ENCODE assay signal across 17 cellular contexts in the genomic region with DNA sequence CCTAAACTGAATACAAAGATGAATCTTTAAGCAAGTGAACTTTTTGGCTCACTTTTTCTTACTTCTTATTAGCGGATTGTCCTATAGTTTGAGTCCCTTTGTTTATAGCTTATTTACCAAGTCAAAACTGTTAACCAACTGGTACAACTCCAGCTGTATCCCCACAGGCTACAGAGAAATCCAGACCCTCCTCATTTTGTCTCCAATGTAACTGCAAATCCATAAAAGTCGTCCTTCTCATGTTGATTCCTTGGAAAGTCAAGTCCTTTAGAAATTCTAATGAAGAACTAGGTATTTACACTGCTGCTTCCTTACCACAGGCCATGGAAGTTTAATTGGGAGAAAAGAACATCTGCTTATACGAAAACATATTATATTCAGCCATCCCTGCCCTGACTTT.
A peak's percentile ranks its signal among the peaks of the same experiment; 100 is the strongest.
DNase-seq lines count a peak whose midpoint lies in the region; ATAC-seq and TF ChIP-seq lines count a peak whose summit lies in the region.
"Had no signal": no experiment of that assay in that cellular context is flagged by ENCODE, and none has a peak within 500 bp of the region (broad histone marks: within the 10 kb centered on the region; RNA-seq: fewer than 3 reads in every experiment).

No MANE protein-coding gene starts in this region.

- H3K9ac ChIP-seq in DND-41 (ENCODE audit: low read depth, low read length) (no peak overlapping the region), HUES64 (ENCODE audit: low read depth, low read length) (no peak overlapping the region), neural progenitor cell (no peak overlapping the region)
- H3K9ac ChIP-seq: GM23248 had no signal

- H3K27ac Mint-ChIP-seq in neural progenitor cell = no peak overlapping the region
- H3K27ac Mint-ChIP-seq: CD14-positive monocyte; CD8-positive, alpha-beta memory T cell had no signal

- H3K4me2 ChIP-seq in DND-41 (ENCODE audit: insufficient read depth, low read length) = no peak overlapping the region
- H3K4me2 ChIP-seq in neural progenitor cell = no peak overlapping the region

- no peak for DNase-seq in DND-41
- DNase-seq in iPS DF 6.9 (ENCODE audit: low read depth, low spot score) = peak; percentile 4
- no peak for DNase-seq in neural progenitor cell (ENCODE audit: low spot score)
- no peak for DNase-seq in OCI-M1 (lab: John Stamatoyannopoulos, UW)
- no peak for DNase-seq in nucleus accumbens (lab: John Stamatoyannopoulos, UW)
- DNase-seq: Caco-2; CD8-positive, alpha-beta memory T cell; GM23248; IMR-90; KBM-7 had no signal

- peaks cover 12% of the 10 kb centered on the region for H3K4me1 Mint-ChIP-seq in neural progenitor cell
- H3K4me1 Mint-ChIP-seq: CD14-positive monocyte; CD8-positive, alpha-beta memory T cell had no signal

- H3K36me3 ChIP-seq in DND-41 (ENCODE audit: insufficient read depth, low read length) (no peaks in the 10 kb centered on the region), HUES64 (ENCODE audit: insufficient read depth, low read length) (no peaks in the 10 kb centered on the region), iPS DF 6.9 (ENCODE audit: control insufficient read depth, insufficient read depth, low read length) (no peaks in the 10 kb centered on the region), neural progenitor cell (no peaks in the 10 kb centered on the region)
- H3K36me3 ChIP-seq: HAP-1 had no signal

- H3K27me3 Mint-ChIP-seq in neural progenitor cell (ENCODE audit: insufficient read depth, low read depth) = peaks cover 4% of the 10 kb centered on the region
- H3K27me3 Mint-ChIP-seq: CD8-positive, alpha-beta memory T cell had no signal

- no peaks in the 10 kb centered on the region for H3K9me3 Mint-ChIP-seq in neural progenitor cell

- H3K27me3 ChIP-seq in DND-41 (ENCODE audit: insufficient read depth, low read length, poor library complexity) = no peaks in the 10 kb centered on the region
- no peaks in the 10 kb centered on the region for H3K27me3 ChIP-seq in HUES64 (ENCODE audit: insufficient read depth, low read length)
- H3K27me3 ChIP-seq in iPS DF 6.9 (ENCODE audit: control insufficient read depth, insufficient read depth, low read length) = no peaks in the 10 kb centered on the region
- no peaks in the 10 kb centered on the region for H3K27me3 ChIP-seq in neural progenitor cell

- H2AFZ ChIP-seq in DND-41 (ENCODE audit: low read depth, low read length) (0 out of 2 replicates have a peak overlapping the region, but pooled peaks have one; percentile 26), neural progenitor cell (replicated peaks) (peak overlapping the region; percentile 30)
- H2AFZ ChIP-seq: GM23248 had no signal

- no peak overlapping the region for H3K4me3 Mint-ChIP-seq in neural progenitor cell
- H3K4me3 Mint-ChIP-seq: CD14-positive monocyte; CD8-positive, alpha-beta memory T cell had no signal

- no peak for TF ChIP-seq CTCF in DND-41 (IDR thresholded peaks at IDR 0.05; ENCODE audit: borderline replicate concordance, extremely low read depth, low read length, poor library complexity, severe bottlenecking)
- no peak for TF ChIP-seq CTCF in neural progenitor cell (IDR thresholded peaks at IDR 0.05)

- H3K36me3 Mint-ChIP-seq in neural progenitor cell = no peaks in the 10 kb centered on the region
- H3K36me3 Mint-ChIP-seq: CD14-positive monocyte; CD8-positive, alpha-beta memory T cell had no signal

- H3K4me1 ChIP-seq in DND-41 (ENCODE audit: insufficient read depth, low read length) (no peaks in the 10 kb centered on the region), HUES64 (ENCODE audit: insufficient read depth, low read length) (peaks cover 14% of the 10 kb centered on the region), iPS DF 6.9 (ENCODE audit: control insufficient read depth, insufficient read depth, low read length) (0 out of 2 replicates have a peak, but pooled peaks cover 1% of the 10 kb centered on the region), neural progenitor cell (no peaks in the 10 kb centered on the region)
- H3K4me1 ChIP-seq: Caco-2, HAP-1 had no signal

- H3K9me3 ChIP-seq in DND-41 (ENCODE audit: insufficient read depth, low read length, severe bottlenecking) = no peaks in the 10 kb centered on the region
- no peaks in the 10 kb centered on the region for H3K9me3 ChIP-seq in HUES64 (ENCODE audit: insufficient read depth, low read depth, low read length)
- no peaks in the 10 kb centered on the region for H3K9me3 ChIP-seq in iPS DF 6.9 (ENCODE audit: control insufficient read depth, insufficient read depth, low read length)
- H3K9me3 ChIP-seq in neural progenitor cell (ENCODE audit: low read depth) = no peaks in the 10 kb centered on the region
- H3K9me3 ChIP-seq: Caco-2, HAP-1 had no signal

- no peaks in the 10 kb centered on the region for H4K20me1 ChIP-seq in DND-41 (ENCODE audit: insufficient read depth, low read length)
- H4K20me1 ChIP-seq in neural progenitor cell (ENCODE audit: low read depth) = no peaks in the 10 kb centered on the region

- ATAC-seq in DND-41 (ENCODE audit: insufficient read depth, low read depth) = no peak
- no peak for ATAC-seq in HG03520 (IDR thresholded peaks at IDR 0.05; ENCODE audit: unreplicated experiment)
- ATAC-seq: GM12878 had no signal

- WGBS in HUES64 = 45% methylated on average over 3 of the region's 3 CpGs
- no CpG with 5 or more reads among the region's 3 CpGs for WGBS in iPS DF 6.9 (ENCODE audit: insufficient coverage, insufficient read length)

- no peak overlapping the region for H3K4me3 ChIP-seq in DND-41 (ENCODE audit: low read depth in 1 of 2, low read length in 2 of 2)
- no peak overlapping the region for H3K4me3 ChIP-seq in HUES64 (ENCODE audit: low read length)
- no peak overlapping the region for H3K4me3 ChIP-seq in iPS DF 6.9 (ENCODE audit: low read length)
- H3K4me3 ChIP-seq in neural progenitor cell = no peak overlapping the region
- H3K4me3 ChIP-seq: GM12878, GM23248, HAP-1 had no signal

- H3K27ac ChIP-seq in DND-41 (ENCODE audit: low read length) = no peak overlapping the region
- peak overlapping the region; percentile 74; the same call in 1 of the 2 replicates for H3K27ac ChIP-seq in HUES64 (ENCODE audit: low read depth, low read length)
- no peak overlapping the region for H3K27ac ChIP-seq in iPS DF 6.9 (ENCODE audit: low read length)
- H3K27ac ChIP-seq in neural progenitor cell = no peak overlapping the region
- H3K27ac ChIP-seq: 22Rv1, GM23248, HL-60 had no signal

- H3K79me2 ChIP-seq in DND-41 (ENCODE audit: insufficient read depth, low read length) (no peaks in the 10 kb centered on the region), neural progenitor cell (ENCODE audit: low read depth) (no peaks in the 10 kb centered on the region)

- no peaks in the 10 kb centered on the region for H3F3A ChIP-seq in neural progenitor cell (ENCODE audit: low read depth)
